Comparison of ENCODE assay signal across 33 cellular contexts in genomic region chr2:177346192-177346591, GRCh38.
"Had no signal": no experiment of that assay in that cellular context is flagged by ENCODE, and none has a peak within 500 bp of the region (broad histone marks: within the 10 kb centered on the region; RNA-seq: fewer than 3 reads in every experiment).

No MANE protein-coding gene starts in this region.

- DNase-seq: Karpas-422, Kasumi-1, MG63, MM.1S, MV-4-11, NCI-H1048, NCI-H1092, NCI-H1092 treated with DMSO at 0.1 percent for 48 hours, NCI-H1105, NCI-H1105 treated with DMSO at 0.1 percent for 48 hours, NCI-H1417 treated with DMSO at 0.1 percent for 48 hours, NCI-H1436, NCI-H1436 treated with DMSO at 0.1 percent for 48 hours, NCI-H1694, NCI-H1694 treated with DMSO at 0.1 percent for 48 hours, NCI-H187, NCI-H187 treated with DMSO at 0.1 percent for 48 hours, NCI-H1930, NCI-H2029, NCI-H2029 treated with DMSO at 0.1 percent for 48 hours, NCI-H2081, NCI-H2081 treated with DMSO at 0.1 percent for 48 hours, NCI-H2107, NCI-H2171, NCI-H2171 treated with DMSO at 0.1 percent for 48 hours, NCI-H2227 treated with DMSO at 0.1 percent for 48 hours, NCI-H226, NCI-H345, NCI-H446, NCI-H446 treated with DMSO at 0.1 percent for 48 hours, NCI-H510A, NCI-H510A treated with DMSO at 0.1 percent for 48 hours, NCI-H524 had no signal

- H3K9me3 ChIP-seq: MG63 had no signal

- H3K36me3 ChIP-seq: MG63 had no signal

- H3K4me3 ChIP-seq: MG63 had no signal

- H3K27me3 ChIP-seq: MG63 had no signal
